ENCODE assay signal across 8 cellular contexts in the genomic region with DNA sequence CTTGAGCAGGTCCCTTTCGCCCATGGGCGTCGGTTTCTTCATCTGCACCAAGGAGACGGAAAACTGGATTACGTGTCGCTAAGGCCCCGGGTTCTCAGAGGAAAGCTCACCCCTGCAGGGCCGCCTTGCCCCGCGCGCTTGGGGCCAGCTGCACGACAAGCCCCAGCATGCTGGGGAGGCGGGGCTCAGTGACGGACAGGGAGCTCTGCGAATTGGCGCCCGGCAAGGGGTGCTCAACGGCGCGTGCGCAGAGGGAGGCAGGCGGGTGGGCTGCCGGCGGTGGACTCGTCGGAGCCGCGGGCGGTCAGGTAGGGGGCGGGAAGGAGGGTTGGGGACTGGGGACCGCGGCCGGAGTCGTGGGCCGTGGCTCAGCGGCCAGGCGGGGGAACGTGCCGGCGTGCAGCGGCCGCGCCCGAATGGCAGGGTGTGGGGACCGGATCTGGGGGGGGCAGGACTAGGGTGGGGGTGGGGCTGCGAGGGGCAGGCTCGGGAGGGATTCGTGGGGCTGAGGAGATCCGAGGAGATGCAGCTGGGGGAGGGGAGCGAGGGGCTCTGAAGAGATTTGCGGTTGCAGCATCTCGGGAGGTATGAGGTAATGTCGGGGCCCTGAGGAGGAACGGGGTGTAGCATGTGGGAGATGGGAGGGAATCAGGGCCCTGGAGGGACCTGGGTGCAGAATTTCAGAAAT. TPM values are rescaled to one million over a fixed set of nuclear protein-coding genes. Genes with fewer than 3 reads are reported as not detected.
DNase-seq lines count a peak whose midpoint lies in the region; ATAC-seq, FAIRE-seq and TF ChIP-seq lines count a peak whose summit lies in the region.

A gene with protein sequence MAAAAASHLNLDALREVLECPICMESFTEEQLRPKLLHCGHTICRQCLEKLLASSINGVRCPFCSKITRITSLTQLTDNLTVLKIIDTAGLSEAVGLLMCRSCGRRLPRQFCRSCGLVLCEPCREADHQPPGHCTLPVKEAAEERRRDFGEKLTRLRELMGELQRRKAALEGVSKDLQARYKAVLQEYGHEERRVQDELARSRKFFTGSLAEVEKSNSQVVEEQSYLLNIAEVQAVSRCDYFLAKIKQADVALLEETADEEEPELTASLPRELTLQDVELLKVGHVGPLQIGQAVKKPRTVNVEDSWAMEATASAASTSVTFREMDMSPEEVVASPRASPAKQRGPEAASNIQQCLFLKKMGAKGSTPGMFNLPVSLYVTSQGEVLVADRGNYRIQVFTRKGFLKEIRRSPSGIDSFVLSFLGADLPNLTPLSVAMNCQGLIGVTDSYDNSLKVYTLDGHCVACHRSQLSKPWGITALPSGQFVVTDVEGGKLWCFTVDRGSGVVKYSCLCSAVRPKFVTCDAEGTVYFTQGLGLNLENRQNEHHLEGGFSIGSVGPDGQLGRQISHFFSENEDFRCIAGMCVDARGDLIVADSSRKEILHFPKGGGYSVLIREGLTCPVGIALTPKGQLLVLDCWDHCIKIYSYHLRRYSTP (plus strand): TSS at position 232 of the 688 bp plus-strand sequence. CDS start 10,438 bp downstream, outside the sequence.

- H3K27ac ChIP-seq in WERI-Rb-1 (peak within 1 kb of the TSS; percentile 68), breast epithelium (peak within 1 kb of the TSS; percentile 81 to 82), iPS-20b (ENCODE audit: low read length) (no peak within 1 kb of the TSS), small intestine (ENCODE audit: low read depth in 1 of 2, low read length in 1 of 2) (peak within 1 kb of the TSS in 1 of 2 donors; percentile 63)

- TF ChIP-seq POLR2A in GM18526 (IDR thresholded peaks at IDR 0.05; ENCODE audit: extremely low read depth, insufficient read length) (peak; percentile 71), breast epithelium (IDR thresholded peaks at IDR 0.05) (no peak)

- ATAC-seq in HG03060 (IDR thresholded peaks at IDR 0.05; ENCODE audit: low read depth, unreplicated experiment), result peak; percentile 91

- peak within 1 kb of the TSS; percentile 77 for H3K9ac ChIP-seq in iPS-20b (ENCODE audit: low read depth, low read length)

- intact Hi-C loops in breast epithelium (cut with DNase I; ENCODE audit: low total_unique reads), result no loop called here

- peaks cover 3% of the 10 kb centered on the region; the same call in 1 of the 2 replicates for H3K36me3 ChIP-seq in WERI-Rb-1
- H3K36me3 ChIP-seq in breast epithelium, result no peaks in the 10 kb centered on the region
- no peaks in the 10 kb centered on the region for H3K36me3 ChIP-seq in iPS-20b (ENCODE audit: insufficient read depth, low read depth, low read length)
- H3K36me3 ChIP-seq in small intestine (ENCODE audit: control insufficient read depth in 2 of 2, insufficient read depth in 2 of 2, low read length in 2 of 2), result no peaks in the 10 kb centered on the region

- peak within 1 kb of the TSS; percentile 66 for H3K4me3 ChIP-seq in WERI-Rb-1 (ENCODE audit: low read depth, low read length)
- peak within 1 kb of the TSS; percentile 67 to 84 (median 78) for H3K4me3 ChIP-seq in breast epithelium
- H3K4me3 ChIP-seq in iPS-20b (ENCODE audit: low read length), result peak within 1 kb of the TSS; percentile 87
- peak within 1 kb of the TSS; percentile 74 to 84 for H3K4me3 ChIP-seq in small intestine (ENCODE audit: low read depth in 1 of 2, low read length in 2 of 2)

- no peak for FAIRE-seq in small intestine (lab: Jason Lieb, UNC)

- H3K27me3 ChIP-seq in WERI-Rb-1 (ENCODE audit: insufficient read depth, low read depth, severe bottlenecking), result no peaks in the 10 kb centered on the region
- H3K27me3 ChIP-seq in breast epithelium, result no peaks in the 10 kb centered on the region
- H3K27me3 ChIP-seq in iPS-20b (ENCODE audit: insufficient read depth, low read length), result no peaks in the 10 kb centered on the region
- H3K27me3 ChIP-seq in small intestine (ENCODE audit: control insufficient read depth in 2 of 2, insufficient read depth in 2 of 2, low read length in 2 of 2), result no peaks in the 10 kb centered on the region

- 0 to 1% (median 0%) methylated on average over 47 to 54 of the region's 54 CpGs for WGBS in small intestine, 3 donors

- peaks cover 0 to 6% of the 10 kb centered on the region in 2 donors for H3K4me1 ChIP-seq in breast epithelium
- H3K4me1 ChIP-seq in iPS-20b (ENCODE audit: insufficient read depth, low read length), result 0 out of 2 replicates have a peak, but pooled peaks cover 10% of the 10 kb centered on the region
- peaks cover 8 to 23% of the 10 kb centered on the region in 2 donors for H3K4me1 ChIP-seq in small intestine (ENCODE audit: control insufficient read depth in 2 of 2, insufficient read depth in 1 of 2, low read depth in 1 of 2, low read length in 1 of 2)

- H3K9me3 ChIP-seq in WERI-Rb-1 (ENCODE audit: severe bottlenecking) (peaks cover 12% of the 10 kb centered on the region), breast epithelium (no peaks in the 10 kb centered on the region), iPS-20b (ENCODE audit: insufficient read depth, low read depth, low read length) (peaks cover 15% of the 10 kb centered on the region), small intestine (ENCODE audit: control insufficient read depth, low read depth) (no peaks in the 10 kb centered on the region)

- DNase-seq in 8988T (peak; percentile 82), NCI-H2171 (lab: John Stamatoyannopoulos, UW) (peak; percentile 92), WERI-Rb-1 (peak; percentile 99), breast epithelium (ENCODE audit: low spot score in 2 of 2) (peak; percentile 80 to 83), small intestine (peak; percentile 92)

- no peak for TF ChIP-seq CTCF in WERI-Rb-1 (IDR thresholded peaks at IDR 0.05; ENCODE audit: low read depth, low read length)
- no peak for TF ChIP-seq CTCF in breast epithelium (IDR thresholded peaks at IDR 0.05)

RNA-seq across cellular contexts. Expression of the gene that starts here (rescaled TPM):
- 10 to 100 TPM; 18.7 to 20.2 (median 19.0) TPM for total RNA-seq in breast epithelium
- polyA plus RNA-seq in small intestine, result 1 to 10 TPM; 3.8 to 8.9 (median 5.1) TPM
